ENCODE assay signal across 8 cellular contexts in genomic region chr7:74479961-74480829, GRCh38. TPM values are rescaled to one million over a fixed set of nuclear protein-coding genes. Genes with fewer than 3 reads are reported as not detected.
DNase-seq lines count a peak whose midpoint lies in the region; ATAC-seq and TF ChIP-seq lines count a peak whose summit lies in the region.

No MANE protein-coding gene starts in this region.

- DNase-seq in DMS 273 (lab: John Stamatoyannopoulos, UW; ENCODE audit: unreplicated experiment) (peak; percentile 97), NCI-H510A treated with DMSO at 0.1 percent for 48 hours (lab: John Stamatoyannopoulos, UW) (peak; percentile 39), ecto neural progenitor cell (ENCODE audit: low spot score) (peak; percentile 91), right lobe of liver (peak; percentile 69 to 81 (median 78)), substantia nigra (lab: John Stamatoyannopoulos, UW) (peak in 48 of 49 donors; percentile 18 to 94 (median 79)), NCI-H345 treated with DMSO at 0.1 percent for 48 hours (lab: John Stamatoyannopoulos, UW; ENCODE audit: unreplicated experiment) (no peak)
- DNase-seq in activated naive CD4-positive, alpha-beta T cell treated with anti-CD3 and anti-CD28 coated beads, Interleukin-2, amount 50 U/mL, for 16 hours, result no peak

- H3K27ac ChIP-seq in right lobe of liver (peak overlapping the region; percentile 62 to 80 (median 75)), substantia nigra (ENCODE audit: low read depth, low read length, poor library complexity, severe bottlenecking) (peak overlapping the region; percentile 75)

- intact Hi-C loops in right lobe of liver (cut with DNase I), result no loop called here

- WGBS in right lobe of liver (ENCODE audit: insufficient coverage, low coverage, low lambda C conversion rate, missing lambda C conversion rate), result 31% methylated on average over 14 of the region's 40 CpGs

- H3K36me3 ChIP-seq in right lobe of liver, result no peaks in the 10 kb centered on the region

- no peaks in the 10 kb centered on the region for H3K9me3 ChIP-seq in right lobe of liver

- peak overlapping the region; percentile 18 to 37 (median 25) for H3K4me3 ChIP-seq in right lobe of liver

- H3K4me1 ChIP-seq in right lobe of liver, result peaks cover 0 to 46% (median 22%) of the 10 kb centered on the region in 4 donors

- TF ChIP-seq CTCF in right lobe of liver (IDR thresholded peaks at IDR 0.05), result no peak

- TF ChIP-seq POLR2A in right lobe of liver (IDR thresholded peaks at IDR 0.05), result peak; percentile 41

- ATAC-seq in right lobe of liver, result peak; percentile 8 to 39 (median 34)
- ATAC-seq in HG03175 (IDR thresholded peaks at IDR 0.05; ENCODE audit: unreplicated experiment), result no peak

- no peaks in the 10 kb centered on the region for H3K27me3 ChIP-seq in right lobe of liver

RNA-seq across cellular contexts. Expression of gene GTF2IRD1, which starts 26.5 kb away (rescaled TPM):
- total RNA-seq in right lobe of liver, result 1 to 10 TPM; 1.9 to 9.8 (median 6.5) TPM

Comparison
In these comparisons a context has a peak if more than half of its experiments do, and no peak if none do; other contexts are left out.
1. DNase-seq: peak in DMS 273 (single experiment), NCI-H510A treated with DMSO at 0.1 percent for 48 hours (single experiment), ecto neural progenitor cell (single experiment), right lobe of liver (3 of 3) and substantia nigra (48 of 49); none in NCI-H345 treated with DMSO at 0.1 percent for 48 hours (single experiment) and activated naive CD4-positive, alpha-beta T cell treated with anti-CD3 and anti-CD28 coated beads, Interleukin-2, amount 50 U/mL, for 16 hours (single experiment).